ENCODE assay signal across 12 cellular contexts in genomic region chrX:31228909-31229308, GRCh38.
DNase-seq lines count a peak whose midpoint lies in the region; ATAC-seq and TF ChIP-seq lines count a peak whose summit lies in the region.
"Had no signal": no experiment of that assay in that cellular context is flagged by ENCODE, and none has a peak within 500 bp of the region (broad histone marks: within the 10 kb centered on the region; RNA-seq: fewer than 3 reads in every experiment).

No MANE protein-coding gene starts in this region.

- H3K4me3 Mint-ChIP-seq in effector memory CD8-positive, alpha-beta T cell, result no peak overlapping the region

- H3K27ac Mint-ChIP-seq in effector memory CD8-positive, alpha-beta T cell, result no peak overlapping the region

- H3K9ac ChIP-seq in OCI-LY3 (ENCODE audit: low read length), result peak overlapping the region; percentile 79

- POLR2A ChIA-PET in AG04450 (lab: Yijun Ruan, JAX), result no interaction called here

- no peaks in the 10 kb centered on the region for H3K27me3 Mint-ChIP-seq in effector memory CD8-positive, alpha-beta T cell

- H3K9me3 ChIP-seq in AG04450 (ENCODE audit: control insufficient read depth, insufficient read depth, low read length), result no peaks in the 10 kb centered on the region
- H3K9me3 ChIP-seq in OCI-LY3 (ENCODE audit: insufficient read depth, low read length), result no peaks in the 10 kb centered on the region
- H3K9me3 ChIP-seq: ascending aorta, right atrium auricular region had no signal

- H3K27me3 ChIP-seq in AG04450 (ENCODE audit: control insufficient read depth, insufficient read depth, low read length) (no peaks in the 10 kb centered on the region), OCI-LY3 (ENCODE audit: low read depth, low read length) (no peaks in the 10 kb centered on the region)
- H3K27me3 ChIP-seq: ascending aorta, right atrium auricular region had no signal

- peaks cover 5% of the 10 kb centered on the region; the same call in 1 of the 2 replicates for H4K20me1 ChIP-seq in OCI-LY3 (ENCODE audit: insufficient read depth, low read length)

- H3K36me3 ChIP-seq in OCI-LY3 (replicated peaks; ENCODE audit: low read depth, low read length), result peaks cover 21% of the 10 kb centered on the region
- H3K36me3 ChIP-seq: ascending aorta, right atrium auricular region had no signal

- H3K4me3 ChIP-seq in AG04450 (ENCODE audit: low read depth, low read length), result no peak overlapping the region
- peak overlapping the region; percentile 62 for H3K4me3 ChIP-seq in OCI-LY3 (ENCODE audit: low read length)
- H3K4me3 ChIP-seq: ascending aorta, right atrium auricular region had no signal

- DNase-seq in AG04450 (ENCODE audit: low read depth, low spot score) (no peak), NCI-H1092 (lab: John Stamatoyannopoulos, UW) (no peak)
- DNase-seq in activated CD4-positive, alpha-beta T cell treated with anti-CD3 and anti-CD28 coated beads for 1 hour, result no peak
- no peak for DNase-seq in effector memory CD8-positive, alpha-beta T cell
- no peak for DNase-seq in activated effector memory CD4-positive, alpha-beta T cell treated with anti-CD3 and anti-CD28 coated beads, Interleukin-2, amount 50 U/mL, for 16 hours
- DNase-seq: ACHN, NCI-H2227 treated with DMSO at 0.1 percent for 48 hours had no signal

- peak overlapping the region; percentile 91 for H3K4me2 ChIP-seq in OCI-LY3 (ENCODE audit: low read length)

- peaks cover 81% of the 10 kb centered on the region for H3K4me1 ChIP-seq in OCI-LY3 (ENCODE audit: low read length)
- H3K4me1 ChIP-seq: ascending aorta had no signal

- ATAC-seq in GM19452 (IDR thresholded peaks at IDR 0.05; ENCODE audit: unreplicated experiment) (peak; percentile 91), HG03039 (IDR thresholded peaks at IDR 0.05; ENCODE audit: unreplicated experiment) (peak; percentile 89)
- no peak for ATAC-seq in effector memory CD8-positive, alpha-beta T cell (replicated peaks)

- H2AFZ ChIP-seq in OCI-LY3 (ENCODE audit: low read depth, low read length), result no peak overlapping the region

- H3K9me3 Mint-ChIP-seq in effector memory CD8-positive, alpha-beta T cell, result no peaks in the 10 kb centered on the region

- no peaks in the 10 kb centered on the region for H3K4me1 Mint-ChIP-seq in effector memory CD8-positive, alpha-beta T cell (ENCODE audit: low read depth in 2 of 2)

- H3K27ac ChIP-seq in AG04450 (ENCODE audit: low read depth, low read length) (peak overlapping the region; percentile 68), OCI-LY3 (ENCODE audit: low read length) (peak overlapping the region; percentile 100)
- H3K27ac ChIP-seq: right atrium auricular region had no signal

- peaks cover 81% of the 10 kb centered on the region for H3K79me2 ChIP-seq in OCI-LY3 (ENCODE audit: low read length)

- CTCF ChIA-PET in AG04450 (lab: Charles Lee), result no interaction called here

- no peaks in the 10 kb centered on the region for H3K36me3 Mint-ChIP-seq in effector memory CD8-positive, alpha-beta T cell (ENCODE audit: insufficient read depth)

- TF ChIP-seq CTCF in AG04450 (IDR thresholded peaks at IDR 0.05; ENCODE audit: low read depth, low read length) (no peak), OCI-LY3 (IDR thresholded peaks at IDR 0.05; ENCODE audit: low read depth, low read length) (no peak)
